In the genomic region with DNA sequence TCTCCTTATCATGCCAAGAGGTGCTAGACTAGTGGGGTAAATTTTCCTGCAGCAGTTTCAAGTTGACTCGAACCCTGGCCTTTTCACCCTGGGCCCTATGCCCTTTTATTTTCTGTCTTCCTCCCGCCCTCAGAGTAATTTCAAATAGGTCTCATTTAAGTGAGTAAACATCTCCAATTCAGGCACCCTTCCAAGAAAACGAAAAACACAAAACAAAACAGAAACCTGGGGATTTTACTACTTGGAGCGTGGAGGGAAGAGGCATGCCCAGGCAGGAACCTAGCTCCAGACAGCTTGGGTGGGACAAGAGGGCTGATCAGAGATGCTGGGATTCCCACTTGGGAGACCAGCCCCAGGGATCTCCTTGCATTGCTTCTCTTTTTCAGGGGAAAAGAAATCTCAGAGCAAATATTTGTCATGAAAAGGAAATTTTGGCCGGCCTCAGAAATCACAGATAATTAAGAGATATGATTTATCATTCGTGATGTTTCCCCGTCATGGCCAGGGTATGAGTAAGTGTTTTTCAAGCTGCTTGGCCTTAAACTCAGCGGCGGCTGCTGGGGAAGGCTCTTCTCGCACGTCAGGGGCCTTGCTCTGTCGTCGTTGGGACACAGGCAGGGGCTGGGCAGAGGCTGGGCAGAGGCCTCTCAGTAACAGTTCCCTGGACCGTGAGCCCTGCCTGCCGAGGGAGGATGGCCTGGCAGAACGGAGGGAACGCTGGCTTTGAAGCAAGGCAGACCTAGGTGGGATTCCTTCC, we compare ENCODE assay signal across 8 cellular contexts.
DNase-seq lines count a peak whose midpoint lies in the region; ATAC-seq lines count a peak whose summit lies in the region.

No MANE protein-coding gene starts in this region.

- no peak for ATAC-seq in GM19023 (IDR thresholded peaks at IDR 0.05; ENCODE audit: unreplicated experiment)

- peak; percentile 11 for DNase-seq in DMS79 treated with DMSO at 0.1 percent for 48 hours (lab: John Stamatoyannopoulos, UW)
- no peak for DNase-seq in DMS79 (lab: John Stamatoyannopoulos, UW)
- peak; percentile 71 for DNase-seq in astrocyte of the hippocampus (ENCODE audit: low read depth, low spot score)
- DNase-seq in kidney tubule cell (ENCODE audit: low spot score) = peak; percentile 25
- peak; percentile 60 for DNase-seq in ureter (ENCODE audit: low spot score)
- no peak for DNase-seq in NCI-H2227 (lab: John Stamatoyannopoulos, UW; ENCODE audit: unreplicated experiment)
- DNase-seq in amniotic stem cell (lab: John Stamatoyannopoulos, UW) = no peak

Comparison
In these comparisons a context has a peak if more than half of its experiments do, and no peak if none do; other contexts are left out.
1. DNase-seq: peak in DMS79 treated with DMSO at 0.1 percent for 48 hours (single experiment), astrocyte of the hippocampus (single experiment), kidney tubule cell (single experiment) and ureter (single experiment); none in DMS79 (single experiment), NCI-H2227 (single experiment) and amniotic stem cell (single experiment).